ENCODE assay signal across 9 cellular contexts in genomic region chr6:137698636-137699035, GRCh38.
DNase-seq lines count a peak whose midpoint lies in the region; ATAC-seq lines count a peak whose summit lies in the region.
"Had no signal": no experiment of that assay in that cellular context is flagged by ENCODE, and none has a peak within 500 bp of the region (broad histone marks: within the 10 kb centered on the region; RNA-seq: fewer than 3 reads in every experiment).

No MANE protein-coding gene starts in this region.

- peaks cover 8% of the 10 kb centered on the region for H3K27me3 Mint-ChIP-seq in activated T-cell treated with anti-CD3 and anti-CD28 coated beads, Interleukin-2, amount 50 U/mL, for 72 hours (ENCODE audit: low read depth)
- peaks cover 19% of the 10 kb centered on the region for H3K27me3 Mint-ChIP-seq in stimulated activated naive CD8-positive, alpha-beta T cell treated with anti-CD3 and anti-CD28 coated beads, Interleukin-15, amount 100 ng/mL, for 72 hours

- H3K27ac Mint-ChIP-seq in activated T-cell treated with anti-CD3 and anti-CD28 coated beads, Interleukin-2, amount 50 U/mL, for 72 hours, result peak overlapping the region; percentile 99
- H3K27ac Mint-ChIP-seq in stimulated activated naive CD8-positive, alpha-beta T cell treated with anti-CD3 and anti-CD28 coated beads, Interleukin-15, amount 100 ng/mL, for 72 hours, result peak overlapping the region in 1 of 2 donors; percentile 7

- no peaks in the 10 kb centered on the region for H3K9me3 Mint-ChIP-seq in activated T-cell treated with anti-CD3 and anti-CD28 coated beads, Interleukin-2, amount 50 U/mL, for 72 hours
- H3K9me3 Mint-ChIP-seq in stimulated activated naive CD8-positive, alpha-beta T cell treated with anti-CD3 and anti-CD28 coated beads, Interleukin-15, amount 100 ng/mL, for 72 hours, result no peaks in the 10 kb centered on the region

- H3K4me3 Mint-ChIP-seq in activated T-cell treated with anti-CD3 and anti-CD28 coated beads, Interleukin-2, amount 50 U/mL, for 72 hours, result peak overlapping the region; percentile 67 to 90
- peak overlapping the region; percentile 11 to 69 for H3K4me3 Mint-ChIP-seq in stimulated activated naive CD8-positive, alpha-beta T cell treated with anti-CD3 and anti-CD28 coated beads, Interleukin-15, amount 100 ng/mL, for 72 hours

- peaks cover 61% of the 10 kb centered on the region for H3K4me1 Mint-ChIP-seq in activated T-cell treated with anti-CD3 and anti-CD28 coated beads, Interleukin-2, amount 50 U/mL, for 72 hours (ENCODE audit: low read depth)
- H3K4me1 Mint-ChIP-seq in stimulated activated naive CD8-positive, alpha-beta T cell treated with anti-CD3 and anti-CD28 coated beads, Interleukin-15, amount 100 ng/mL, for 72 hours, result peaks cover 48% of the 10 kb centered on the region

- H3K36me3 Mint-ChIP-seq in activated T-cell treated with anti-CD3 and anti-CD28 coated beads, Interleukin-2, amount 50 U/mL, for 72 hours (ENCODE audit: insufficient read depth in 2 of 2), result peaks cover 2% of the 10 kb centered on the region in 2 donors

- DNase-seq in activated T-cell treated with anti-CD3 and anti-CD28 coated beads, Interleukin-2, amount 50 U/mL, for 72 hours, result no peak
- DNase-seq in activated T-cell treated with anti-CD3 and anti-CD28 coated beads, Interleukin-2, amount 50 U/mL, for 1 hour, result no peak
- DNase-seq in RPMI7951 (ENCODE audit: low read depth) (peak; percentile 70), globus pallidus (ENCODE audit: low spot score) (peak; percentile 50), GF-D8 (lab: John Stamatoyannopoulos, UW) (no peak)
- no peak for DNase-seq in stimulated activated naive CD8-positive, alpha-beta T cell treated with anti-CD3 and anti-CD28 coated beads, Interleukin-15, amount 100 ng/mL, for 72 hours
- DNase-seq: NCI-H1436 had no signal

- peak in 1 of 2 donors; percentile 0 for ATAC-seq in activated T-cell treated with anti-CD3 and anti-CD28 coated beads, Interleukin-2, amount 50 U/mL, for 72 hours (replicated peaks in 1 of 2)
- ATAC-seq in stimulated activated naive CD8-positive, alpha-beta T cell treated with anti-CD3 and anti-CD28 coated beads, Interleukin-15, amount 100 ng/mL, for 72 hours, result peak; percentile 41
- ATAC-seq in GM21717 (IDR thresholded peaks at IDR 0.05; ENCODE audit: unreplicated experiment) (no peak), HG03457 (IDR thresholded peaks at IDR 0.05; ENCODE audit: unreplicated experiment) (no peak)

Comparison
In these comparisons a context has a peak if more than half of its experiments do, and no peak if none do; other contexts are left out.
1. DNase-seq: peak in RPMI7951 (single experiment) and globus pallidus (single experiment); none in activated T-cell treated with anti-CD3 and anti-CD28 coated beads, Interleukin-2, amount 50 U/mL, for 72 hours (0 of 2), activated T-cell treated with anti-CD3 and anti-CD28 coated beads, Interleukin-2, amount 50 U/mL, for 1 hour (single experiment), stimulated activated naive CD8-positive, alpha-beta T cell treated with anti-CD3 and anti-CD28 coated beads, Interleukin-15, amount 100 ng/mL, for 72 hours (0 of 2) and GF-D8 (single experiment).